ENCODE assay signal across 19 cellular contexts in genomic region chr4:37001688-37002436, GRCh38.
"Had no signal": no experiment of that assay in that cellular context is flagged by ENCODE, and none has a peak within 500 bp of the region (broad histone marks: within the 10 kb centered on the region; RNA-seq: fewer than 3 reads in every experiment).

No MANE protein-coding gene starts in this region.

- FAIRE-seq: bronchial epithelial cell, keratinocyte had no signal

- H3K36me3 ChIP-seq: gastrocnemius medialis, lower lobe of right lung, thyroid gland, uterus had no signal

- ATAC-seq: gastrocnemius medialis, lower lobe of right lung had no signal

- H3K27me3 ChIP-seq: gastrocnemius medialis, thyroid gland, uterus had no signal

- DNase-seq: activated CD4-positive, alpha-beta T cell treated with anti-CD3 and anti-CD28 coated beads for 1 hour; activated gamma-delta T cell; cerebellar nuclear complex; effector CD4-positive, alpha-beta T cell; gastrocnemius medialis; head of caudate nucleus; lower lobe of right lung; nephron progenitor cell; occipital lobe; stimulated activated CD4-positive, alpha-beta T cell treated with anti-CD3 and anti-CD28 coated beads, Interleukin-12 subunit alpha, Interleukin-12 subunit beta, amount 100 ng/mL, for 4 hours; stimulated activated CD4-positive, alpha-beta T cell treated with anti-CD3 and anti-CD28 coated beads, Interleukin-1b, Interleukin-23, amount 100 ng/mL, for 48 hours; stimulated activated CD8-positive, alpha-beta memory T cell treated with anti-CD3 and anti-CD28 coated beads, Interleukin-4, amount 100 ng/mL, for 48 hours; stimulated activated naive CD4-positive, alpha-beta T cell; T1000; thyroid gland; uterus had no signal

- H3K4me3 ChIP-seq: gastrocnemius medialis, lower lobe of right lung, thyroid gland, uterus had no signal

- H3K4me1 ChIP-seq: gastrocnemius medialis, lower lobe of right lung, thyroid gland, uterus had no signal

- H3K27ac ChIP-seq: gastrocnemius medialis, lower lobe of right lung, thyroid gland, uterus, VCaP had no signal

- H3K9me3 ChIP-seq: gastrocnemius medialis, lower lobe of right lung, thyroid gland, uterus had no signal
